ENCODE assay signal across 19 cellular contexts in the genomic region with DNA sequence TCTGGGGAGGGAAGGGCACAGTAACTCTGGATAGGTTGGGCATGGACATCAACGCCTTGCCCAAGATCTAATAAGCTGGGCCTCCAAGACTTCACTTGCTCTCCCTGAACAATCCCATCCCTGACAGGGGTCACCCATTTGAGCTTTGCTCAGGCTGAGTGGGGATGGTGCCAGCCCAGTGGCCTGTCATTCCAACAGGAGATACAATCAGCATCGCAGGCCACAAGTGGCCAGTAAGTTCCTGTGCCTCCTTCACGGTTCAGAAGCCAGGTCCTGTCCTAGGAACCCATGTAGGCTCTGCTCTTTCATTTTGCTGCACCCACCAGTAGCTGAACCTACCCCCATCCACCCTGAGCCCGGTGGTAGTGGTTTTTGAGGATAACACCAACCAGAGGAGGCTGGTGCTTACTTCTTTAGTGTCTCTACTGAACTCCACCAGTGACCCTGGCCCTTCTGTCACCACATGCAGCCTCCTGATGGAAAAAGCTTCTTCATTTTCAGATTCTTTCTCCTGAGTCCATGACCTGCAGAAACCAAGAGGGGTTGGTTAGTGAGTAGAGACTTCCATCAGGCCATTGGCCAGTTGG. TPM values are rescaled to one million over a fixed set of nuclear protein-coding genes. Genes with fewer than 3 reads are reported as not detected.
A peak's percentile ranks its signal among the peaks of the same experiment; 100 is the strongest.
DNase-seq lines count a peak whose midpoint lies in the region; ATAC-seq, FAIRE-seq and TF ChIP-seq lines count a peak whose summit lies in the region.
"Had no signal": no experiment of that assay in that cellular context is flagged by ENCODE, and none has a peak within 500 bp of the region (broad histone marks: within the 10 kb centered on the region; RNA-seq: fewer than 3 reads in every experiment).

No MANE protein-coding gene starts in this region.

- WGBS in IMR-90 (ENCODE audit: extremely low coverage in 2 of 2, insufficient read length in 1 of 2), 2 experiments = no CpG with 5 or more reads among the region's 4 CpGs
- WGBS in H1 (ENCODE audit: extremely low coverage in 1 of 2, insufficient coverage in 1 of 2, insufficient read length in 1 of 2, insufficient replicate concordance in 2 of 2, low coverage in 1 of 2, low lambda C conversion rate in 2 of 2, missing lambda C conversion rate in 1 of 2), 2 experiments = 89% methylated on average over 4 of the region's 4 CpGs; no CpG with 5 or more reads in 1 of the 2 experiments

- POLR2A ChIA-PET in IMR-90 (lab: Charles Lee; ENCODE audit: unreplicated experiment) = no interaction called here
- POLR2A ChIA-PET in H1 (lab: Charles Lee; ENCODE audit: partially characterized antibody) = interaction anchor here (1.2 to 2.1 kb wide), 2 partner anchors 9 to 13 kb away, joined by 4 to 8 read pairs; no protein-coding TSS in a partner anchor

- peak overlapping the region; percentile 49; the same call in 2 of the 3 replicates for H2BK15ac ChIP-seq in IMR-90 (ENCODE audit: low read depth, low read length)
- peak overlapping the region; percentile 22; the same call in 1 of the 2 replicates for H2BK15ac ChIP-seq in H1 (ENCODE audit: low read length)

- H3K27me3 Mint-ChIP-seq in natural killer cell treated with Interleukin-12 subunit alpha and Interleukin-12 subunit beta and Interleukin-15 and Interleukin-18, amount 100 ng/mL, for 72 hours = no peaks in the 10 kb centered on the region

- H3K27me3 ChIP-seq in IMR-90 (ENCODE audit: control insufficient read depth, insufficient read depth, low read length) = no peaks in the 10 kb centered on the region
- peaks cover 0 to 4% (median 2%) of the 10 kb centered on the region in 4 experiments; a peak in 4 of 7 replicates for H3K27me3 ChIP-seq in H1 (replicated peaks in 1 of 4; ENCODE audit: control insufficient read depth in 3 of 4, extremely low read depth in 1 of 4, insufficient read depth in 3 of 4, low read length in 3 of 4)

- no peak for TF ChIP-seq EP300 in H1 (IDR thresholded peaks at IDR 0.05; ENCODE audit: borderline replicate concordance in 1 of 2, low read depth in 2 of 2, low read length in 2 of 2)

- H4K20me1 ChIP-seq in IMR-90 (ENCODE audit: insufficient read depth, low read length) (no peaks in the 10 kb centered on the region; the same call in 1 of the 2 replicates), H1 (replicated peaks in 1 of 2; ENCODE audit: control insufficient read depth in 1 of 2, insufficient read depth in 2 of 2, low read length in 2 of 2) (no peaks in the 10 kb centered on the region)

- H2BK5ac ChIP-seq in IMR-90 (ENCODE audit: low read depth, low read length, poor library complexity, severe bottlenecking) (no peak overlapping the region), H1 (ENCODE audit: low read depth, low read length) (no peak overlapping the region)

- 0 out of 2 replicates have a peak overlapping the region, but pooled peaks have one; percentile 51 for H4K91ac ChIP-seq in IMR-90 (ENCODE audit: insufficient read depth, low read depth, low read length)
- H4K91ac ChIP-seq in H1 (replicated peaks; ENCODE audit: insufficient read length, low read length) = no peak overlapping the region

- no TSS peak for BruUV-seq in IMR-90 (replicated peaks; lab: Mats Ljungman, UMichigan)

- dilution Hi-C loops in IMR-90 (cut with HindIII; ENCODE audit: low sequenced_read_pairs, unreplicated experiment) = no loop called here

- H3K14ac ChIP-seq in IMR-90 (replicated peaks; ENCODE audit: low read depth, low read length) (peak overlapping the region; percentile 33), H1 (ENCODE audit: insufficient read length) (no peak overlapping the region)

- no peak for TF ChIP-seq POLR2A in IMR-90 (IDR thresholded peaks at IDR 0.05; ENCODE audit: low read depth, low read length)
- no peak for TF ChIP-seq POLR2A in H1 (IDR thresholded peaks at IDR 0.05; ENCODE audit: control extremely low read depth in 1 of 2, low read depth in 2 of 2, low read length in 2 of 2)

- H3K36me3 ChIP-seq in IMR-90 (ENCODE audit: control insufficient read depth, insufficient read depth, low read length) (no peaks in the 10 kb centered on the region), H1 (ENCODE audit: control insufficient read depth in 2 of 4, insufficient read depth in 4 of 4, low read length in 3 of 4) (no peaks in the 10 kb centered on the region)

- H2AK9ac ChIP-seq in IMR-90 (replicated peaks; ENCODE audit: low read depth, low read length, poor library complexity) = peak overlapping the region; percentile 56

- no peaks in the 10 kb centered on the region for H3K36me3 Mint-ChIP-seq in natural killer cell treated with Interleukin-12 subunit alpha and Interleukin-12 subunit beta and Interleukin-15 and Interleukin-18, amount 100 ng/mL, for 72 hours
- H3K36me3 Mint-ChIP-seq in stimulated activated effector memory CD8-positive, alpha-beta T cell treated with anti-CD3 and anti-CD28 coated beads, Interleukin-12 subunit alpha, Interleukin-12 subunit beta, amount 100 ng/mL, for 72 hours = no peaks in the 10 kb centered on the region
- H3K36me3 Mint-ChIP-seq: CD14-positive monocyte; CD8-positive, alpha-beta T cell had no signal

- 0 out of 2 replicates have a peak overlapping the region, but pooled peaks have one; percentile 24 for H3K23ac ChIP-seq in IMR-90 (ENCODE audit: low read depth, low read length)
- no peak overlapping the region for H3K23ac ChIP-seq in H1 (ENCODE audit: insufficient read length)

- H3K79me1 ChIP-seq in IMR-90 (ENCODE audit: low read depth in 1 of 2, low read length in 2 of 2) = no peaks in the 10 kb centered on the region
- H3K79me1 ChIP-seq in H1 (ENCODE audit: low read depth, low read length) = no peaks in the 10 kb centered on the region

- no peak overlapping the region for H4K8ac ChIP-seq in IMR-90 (ENCODE audit: low read depth in 2 of 2, low read length in 2 of 2)
- H4K8ac ChIP-seq in H1 (ENCODE audit: extremely low read depth, insufficient read depth, low read length) = no peak overlapping the region

- no peak overlapping the region for H2BK12ac ChIP-seq in H1 (ENCODE audit: low read depth, low read length)

- H3K4me1 ChIP-seq in IMR-90 (ENCODE audit: control insufficient read depth, insufficient read depth, low read length) (peaks cover 31% of the 10 kb centered on the region), H1 (replicated peaks in 1 of 4; ENCODE audit: control insufficient read depth in 3 of 4, insufficient read depth in 4 of 4, low read length in 3 of 4) (no peaks in the 10 kb centered on the region; a peak in 1 of 7 replicates)

- H3K4ac ChIP-seq in IMR-90 (ENCODE audit: low read depth, low read length) (peak overlapping the region; percentile 30), H1 (replicated peaks; ENCODE audit: insufficient read length, low read depth, low read length) (no peak overlapping the region)

- TF ChIP-seq CTCF in IMR-90 (conservative IDR thresholded peaks at IDR 0.05; ENCODE audit: low read depth, low read length) (no peak), H1 (IDR thresholded peaks at IDR 0.05; ENCODE audit: control extremely low read depth in 1 of 3, insufficient read depth in 1 of 3, low read depth in 1 of 3, low read length in 3 of 3) (no peak)

- H3K56ac ChIP-seq in IMR-90 (ENCODE audit: extremely low read depth, insufficient read depth, low read length) (no peak overlapping the region), H1 (replicated peaks; ENCODE audit: insufficient read length, low read depth, low read length) (no peak overlapping the region)

- 0 out of 2 replicates have a peak overlapping the region, but pooled peaks have one; percentile 8 for H4K5ac ChIP-seq in IMR-90 (ENCODE audit: low read depth, low read length)
- no peak overlapping the region for H4K5ac ChIP-seq in H1 (ENCODE audit: insufficient read length, low read depth, low read length)

- peak overlapping the region; percentile 77 for H2BK20ac ChIP-seq in IMR-90 (ENCODE audit: low read depth, low read length)
- no peak overlapping the region for H2BK20ac ChIP-seq in H1 (ENCODE audit: low read length)

- no peaks in the 10 kb centered on the region for H3K79me2 ChIP-seq in H1 (ENCODE audit: control insufficient read depth in 1 of 2, insufficient read depth in 2 of 2, low read length in 2 of 2)

- no peak overlapping the region for H3K27ac Mint-ChIP-seq in natural killer cell treated with Interleukin-12 subunit alpha and Interleukin-12 subunit beta and Interleukin-15 and Interleukin-18, amount 100 ng/mL, for 72 hours
- H3K27ac Mint-ChIP-seq in stimulated activated effector memory CD8-positive, alpha-beta T cell treated with anti-CD3 and anti-CD28 coated beads, Interleukin-12 subunit alpha, Interleukin-12 subunit beta, amount 100 ng/mL, for 72 hours = peak overlapping the region; percentile 76
- H3K27ac Mint-ChIP-seq: CD14-positive monocyte; CD8-positive, alpha-beta T cell had no signal

- H3K9me1 ChIP-seq in IMR-90 (ENCODE audit: insufficient read depth, low read length) = peaks cover 26% of the 10 kb centered on the region

- FAIRE-seq in H1 (lab: Jason Lieb, UNC) = no peak
- FAIRE-seq: A549, D721Med, H54 had no signal

- peak overlapping the region; percentile 66; the same call in 1 of the 2 replicates for H2AK5ac ChIP-seq in IMR-90 (ENCODE audit: low read depth, low read length)
- no peak overlapping the region for H2AK5ac ChIP-seq in H1 (ENCODE audit: low read depth, low read length)

- CTCF ChIA-PET in IMR-90 (lab: Yijun Ruan, JAX) = interaction anchor here (0.5 kb wide), 1 partner anchor 38 kb away, joined by 3 read pairs; no protein-coding TSS in a partner anchor
- CTCF ChIA-PET in H1 (lab: Charles Lee; ENCODE audit: partially characterized antibody) = interaction anchor here (0.6 to 11.3 kb wide), 5 partner anchors 9 to 151 kb away, joined by 4 to 93 read pairs (median 5); partner anchors contain the start of genes KCTD19 and LRRC36

- DNase-seq in IMR-90 (no peak), H1 (ENCODE audit: low read depth in 1 of 2, low spot score in 2 of 2) (no peak), NCI-H510A (lab: John Stamatoyannopoulos, UW) (no peak)
- DNase-seq in natural killer cell treated with Interleukin-12 subunit alpha and Interleukin-12 subunit beta and Interleukin-15 and Interleukin-18, amount 100 ng/mL, for 72 hours (ENCODE audit: low spot score) = peak; percentile 55
- DNase-seq in stimulated activated effector memory CD8-positive, alpha-beta T cell treated with anti-CD3 and anti-CD28 coated beads, Interleukin-12 subunit alpha, Interleukin-12 subunit beta, amount 100 ng/mL, for 72 hours (ENCODE audit: low spot score in 2 of 2) = no peak
- DNase-seq in stimulated activated CD4-positive, alpha-beta T cell treated with anti-CD3 and anti-CD28 coated beads, Interleukin-1b, Interleukin-23, amount 100 ng/mL, for 48 hours = no peak
- no peak for DNase-seq in stimulated activated CD8-positive, alpha-beta memory T cell treated with anti-CD3 and anti-CD28 coated beads, Interleukin-4, amount 100 ng/mL, for 48 hours
- DNase-seq: CD8-positive, alpha-beta T cell; COR-L47; DMS153; DND-41; GF-D8 had no signal

- intact Hi-C loops in IMR-90 (cut with micrococcal nuclease) = no loop called here

- in situ Hi-C loops in IMR-90 (cut with MboI; ENCODE audit: low sequenced_read_pairs) = no loop called here

- H2AFZ ChIP-seq in IMR-90 (replicated peaks; ENCODE audit: low read length, poor library complexity) (no peak overlapping the region), H1 (ENCODE audit: low read length) (no peak overlapping the region)

- H3K27ac ChIP-seq in IMR-90 (ENCODE audit: insufficient read depth, low read length) = no peak overlapping the region
- H3K27ac ChIP-seq in H1 (ENCODE audit: low read depth, low read length) = no peak overlapping the region
- H3K27ac ChIP-seq: A549 had no signal

- H3K4me3 ChIP-seq in IMR-90 (ENCODE audit: insufficient read depth, low read depth, low read length) = no peak overlapping the region
- H3K4me3 ChIP-seq in H1 (ENCODE audit: extremely low read depth in 1 of 4, insufficient read depth in 2 of 4, low read depth in 3 of 4, low read length in 4 of 4) = no peak overlapping the region
- H3K4me3 ChIP-seq: A549 had no signal

- no peaks in the 10 kb centered on the region for H3K23me2 ChIP-seq in H1 (ENCODE audit: low read depth, low read length)

- peaks cover 7 to 17% of the 10 kb centered on the region in 2 donors for H3K4me1 Mint-ChIP-seq in natural killer cell treated with Interleukin-12 subunit alpha and Interleukin-12 subunit beta and Interleukin-15 and Interleukin-18, amount 100 ng/mL, for 72 hours (ENCODE audit: low read depth in 2 of 2)
- H3K4me1 Mint-ChIP-seq in stimulated activated effector memory CD8-positive, alpha-beta T cell treated with anti-CD3 and anti-CD28 coated beads, Interleukin-12 subunit alpha, Interleukin-12 subunit beta, amount 100 ng/mL, for 72 hours = peaks cover 30% of the 10 kb centered on the region
- H3K4me1 Mint-ChIP-seq: CD14-positive monocyte had no signal

- no peak overlapping the region for H3K9ac ChIP-seq in IMR-90 (ENCODE audit: low read depth, low read length)
- H3K9ac ChIP-seq in H1 (replicated peaks in 1 of 4; ENCODE audit: extremely low read depth in 1 of 4, low read depth in 3 of 4, low read length in 3 of 4) = no peak overlapping the region

- no peak overlapping the region for H3K4me3 Mint-ChIP-seq in natural killer cell treated with Interleukin-12 subunit alpha and Interleukin-12 subunit beta and Interleukin-15 and Interleukin-18, amount 100 ng/mL, for 72 hours
- no peak overlapping the region for H3K4me3 Mint-ChIP-seq in stimulated activated effector memory CD8-positive, alpha-beta T cell treated with anti-CD3 and anti-CD28 coated beads, Interleukin-12 subunit alpha, Interleukin-12 subunit beta, amount 100 ng/mL, for 72 hours
- H3K4me3 Mint-ChIP-seq: CD14-positive monocyte; CD8-positive, alpha-beta T cell had no signal

- H2BK120ac ChIP-seq in IMR-90 (ENCODE audit: low read depth, low read length) (peak overlapping the region; percentile 0), H1 (replicated peaks; ENCODE audit: low read depth, low read length) (no peak overlapping the region)

- ATAC-seq in IMR-90 (ENCODE audit: low read depth) = no peak
- ATAC-seq in natural killer cell treated with Interleukin-12 subunit alpha and Interleukin-12 subunit beta and Interleukin-15 and Interleukin-18, amount 100 ng/mL, for 72 hours = no peak
- no peak for ATAC-seq in stimulated activated effector memory CD8-positive, alpha-beta T cell treated with anti-CD3 and anti-CD28 coated beads, Interleukin-12 subunit alpha, Interleukin-12 subunit beta, amount 100 ng/mL, for 72 hours
- ATAC-seq: A549; CD8-positive, alpha-beta T cell; HCT116 had no signal

- no peak for TF ChIP-seq RAD21 in IMR-90 (IDR thresholded peaks at IDR 0.05; ENCODE audit: low read length)
- TF ChIP-seq RAD21 in H1 (IDR thresholded peaks at IDR 0.05 in 1 of 2, conservative IDR thresholded peaks at IDR 0.05 in 1 of 2; ENCODE audit: low read depth in 2 of 2, low read length in 2 of 2) = no peak

- H3K18ac ChIP-seq in IMR-90 (ENCODE audit: low read depth, low read length) (peak overlapping the region; percentile 19; the same call in 1 of the 2 replicates), H1 (ENCODE audit: extremely low read depth, low read length) (no peak overlapping the region)

- H3K4me2 ChIP-seq in IMR-90 (ENCODE audit: low read depth, low read length) (no peak overlapping the region), H1 (ENCODE audit: insufficient read depth in 1 of 2, low read depth in 2 of 2, low read length in 2 of 2) (no peak overlapping the region)
- H3K4me2 ChIP-seq: A549 had no signal

- no peaks in the 10 kb centered on the region for H3K9me3 ChIP-seq in IMR-90 (ENCODE audit: control insufficient read depth, insufficient read depth, low read length)
- H3K9me3 ChIP-seq in H1 (ENCODE audit: insufficient read depth in 2 of 2, low read depth in 1 of 2, low read length in 1 of 2) = no peaks in the 10 kb centered on the region
- H3K9me3 ChIP-seq: A549 had no signal

- H3K9me3 Mint-ChIP-seq in natural killer cell treated with Interleukin-12 subunit alpha and Interleukin-12 subunit beta and Interleukin-15 and Interleukin-18, amount 100 ng/mL, for 72 hours = no peaks in the 10 kb centered on the region
- no peaks in the 10 kb centered on the region for H3K9me3 Mint-ChIP-seq in stimulated activated effector memory CD8-positive, alpha-beta T cell treated with anti-CD3 and anti-CD28 coated beads, Interleukin-12 subunit alpha, Interleukin-12 subunit beta, amount 100 ng/mL, for 72 hours
- H3K9me3 Mint-ChIP-seq: CD14-positive monocyte; CD8-positive, alpha-beta T cell had no signal

RNA-seq across cellular contexts. Expression of gene PLEKHG4, which starts 14.9 kb away (rescaled TPM):
- total RNA-seq in IMR-90 (2012; rRNA removed) = 8.3 and 14.0 TPM in 2 replicates
- 50.7 and 56.8 TPM in 2 replicates for polyA plus RNA-seq in IMR-90 (2012; rRNA removed)
- 15.6 and 26.1 TPM in 2 replicates for polyA plus RNA-seq in IMR-90 (2012; cell fraction: cytosol; rRNA removed)
- polyA plus RNA-seq in IMR-90 (2012; cell fraction: nucleus; rRNA removed; ENCODE audit: low replicate concordance) = 214 and 556 TPM in 2 replicates
- total RNA-seq in H1 (2021; fragmentation: NEBNext Ultra II Directional; extraction: Animal tissue kit (Norgen Biotek cat#: 25700)) = 7.4 and 7.7 TPM in 2 replicates
- 11.1 and 19.8 TPM in 2 replicates for polyA plus RNA-seq in H1 (2011; rRNA removed)
- polyA plus RNA-seq in H1 (2011; cell fraction: cytosol; rRNA removed) = 11.0 TPM
- 51.8 TPM for polyA plus RNA-seq in H1 (2011; cell fraction: nucleus; rRNA removed)
- polyA plus RNA-seq in H1 (2012, experiment 1 of 2) = 5.7 to 10.4 TPM (median 7.0 TPM) in 4 replicates
- polyA plus RNA-seq in H1 (2012, experiment 2 of 2) = 6.4 TPM
- polyA plus RNA-seq in H1 (2013, experiment 1 of 2) = 6.1 TPM
- polyA plus RNA-seq in H1 (2013, experiment 2 of 2) = 4.0 TPM
- polyA minus RNA-seq in H1 (2011; rRNA and poly(A)+ RNA removed) = 6.4 and 9.0 TPM in 2 replicates
- 17.0 TPM for polyA minus RNA-seq in H1 (2011; cell fraction: cytosol; rRNA and poly(A)+ RNA removed)
- 8.1 TPM for polyA minus RNA-seq in H1 (2011; cell fraction: nucleus; rRNA and poly(A)+ RNA removed)
- total RNA-seq in natural killer cell treated with Interleukin-12 subunit alpha and Interleukin-12 subunit beta and Interleukin-15 and Interleukin-18, amount 100 ng/mL, for 72 hours = 1 to 10 TPM; 5.8 to 8.7 TPM

RNA-seq across cellular contexts. Expression of gene KCTD19, which starts 32.3 kb away (rescaled TPM):
- under 0.01 TPM in 1 of 2 replicates, not detected in the other for total RNA-seq in IMR-90 (2012; rRNA removed)
- polyA plus RNA-seq in IMR-90 (2012; rRNA removed) = 0.07 and 0.36 TPM in 2 replicates
- polyA plus RNA-seq in IMR-90 (2012; cell fraction: cytosol; rRNA removed) = 0.14 TPM in 1 of 2 replicates, not detected in the other
- 0.59 and 1.5 TPM in 2 replicates for polyA plus RNA-seq in IMR-90 (2012; cell fraction: nucleus; rRNA removed; ENCODE audit: low replicate concordance)
- total RNA-seq in H1 (2021; fragmentation: NEBNext Ultra II Directional; extraction: Animal tissue kit (Norgen Biotek cat#: 25700)) = 0.06 and 0.63 TPM in 2 replicates
- polyA plus RNA-seq in H1 (2011; rRNA removed) = 0.24 and 0.47 TPM in 2 replicates
- 0.37 TPM for polyA plus RNA-seq in H1 (2011; cell fraction: cytosol; rRNA removed)
- 1.0 TPM for polyA plus RNA-seq in H1 (2011; cell fraction: nucleus; rRNA removed)
- polyA plus RNA-seq in H1 (2012, experiment 1 of 2) = 0.23 to 0.84 TPM (median 0.54 TPM) in 4 replicates
- polyA plus RNA-seq in H1 (2012, experiment 2 of 2) = not detected
- polyA plus RNA-seq in H1 (2013, experiment 1 of 2) = 0.20 TPM
- 0.53 TPM for polyA plus RNA-seq in H1 (2013, experiment 2 of 2)
- polyA minus RNA-seq in H1 (2011; rRNA and poly(A)+ RNA removed) = 0.49 and 1.7 TPM in 2 replicates
- polyA minus RNA-seq in H1 (2011; cell fraction: cytosol; rRNA and poly(A)+ RNA removed) = not detected
- 0.20 TPM for polyA minus RNA-seq in H1 (2011; cell fraction: nucleus; rRNA and poly(A)+ RNA removed)
- under 1 TPM in 1 of 2 donors, not detected in 1; 0.67 TPM for total RNA-seq in natural killer cell treated with Interleukin-12 subunit alpha and Interleukin-12 subunit beta and Interleukin-15 and Interleukin-18, amount 100 ng/mL, for 72 hours
- total RNA-seq: CD8-positive, alpha-beta T cell; HT1080 had no signal
- polyA plus RNA-seq: CD14-positive monocyte had no signal

RNA-seq across cellular contexts. Expression of gene LRRC36, which starts 32.4 kb away (rescaled TPM):
- total RNA-seq in IMR-90 (2012; rRNA removed) = 0.18 TPM in 1 of 2 replicates, not detected in the other
- polyA plus RNA-seq in IMR-90 (2012; rRNA removed) (0.20 and 0.29 TPM in 2 replicates), H1 (2011; rRNA removed) (0.09 and 0.15 TPM in 2 replicates)
- 0.04 and 0.08 TPM in 2 replicates for polyA plus RNA-seq in IMR-90 (2012; cell fraction: cytosol; rRNA removed)
- 0.46 and 2.3 TPM in 2 replicates for polyA plus RNA-seq in IMR-90 (2012; cell fraction: nucleus; rRNA removed; ENCODE audit: low replicate concordance)
- 0.44 TPM in 1 of 2 replicates, not detected in the other for total RNA-seq in H1 (2021; fragmentation: NEBNext Ultra II Directional; extraction: Animal tissue kit (Norgen Biotek cat#: 25700))
- 0.36 TPM for polyA plus RNA-seq in H1 (2011; cell fraction: cytosol; rRNA removed)
- polyA plus RNA-seq in H1 (2011; cell fraction: nucleus; rRNA removed) = 0.21 TPM
- 0.17 to 0.23 TPM (median 0.22 TPM) in 3 of 4 replicates, not detected in the other for polyA plus RNA-seq in H1 (2012, experiment 1 of 2)
- 0.16 TPM for polyA plus RNA-seq in H1 (2012, experiment 2 of 2)
- polyA plus RNA-seq in H1 (2013, experiment 1 of 2) = 0.08 TPM
- polyA plus RNA-seq in H1 (2013, experiment 2 of 2) = 0.04 TPM
- 0.16 TPM in 1 of 2 replicates, not detected in the other for polyA minus RNA-seq in H1 (2011; rRNA and poly(A)+ RNA removed)
- not detected for polyA minus RNA-seq in H1 (2011; cell fraction: cytosol; rRNA and poly(A)+ RNA removed)
- polyA minus RNA-seq in H1 (2011; cell fraction: nucleus; rRNA and poly(A)+ RNA removed) = not detected
- total RNA-seq in natural killer cell treated with Interleukin-12 subunit alpha and Interleukin-12 subunit beta and Interleukin-15 and Interleukin-18, amount 100 ng/mL, for 72 hours = under 1 TPM in 1 of 2 donors, not detected in 1; 0.61 TPM
- total RNA-seq: CD8-positive, alpha-beta T cell; HT1080 had no signal
- polyA plus RNA-seq: BJ had no signal

RNA-seq across cellular contexts. Expression of gene SLC9A5, which starts 45.5 kb away (rescaled TPM):
- total RNA-seq in IMR-90 (2012; rRNA removed) = 1.8 and 2.5 TPM in 2 replicates
- polyA plus RNA-seq in IMR-90 (2012; rRNA removed) (5.4 and 5.7 TPM in 2 replicates), H1 (2011; rRNA removed) (8.6 and 11.6 TPM in 2 replicates)
- polyA plus RNA-seq in IMR-90 (2012; cell fraction: cytosol; rRNA removed) = 2.5 and 4.1 TPM in 2 replicates
- polyA plus RNA-seq in IMR-90 (2012; cell fraction: nucleus; rRNA removed; ENCODE audit: low replicate concordance) = 56.1 and 64.8 TPM in 2 replicates
- 7.9 and 8.5 TPM in 2 replicates for total RNA-seq in H1 (2021; fragmentation: NEBNext Ultra II Directional; extraction: Animal tissue kit (Norgen Biotek cat#: 25700))
- 11.7 TPM for polyA plus RNA-seq in H1 (2011; cell fraction: cytosol; rRNA removed)
- polyA plus RNA-seq in H1 (2011; cell fraction: nucleus; rRNA removed) = 63.5 TPM
- 7.6 to 12.3 TPM (median 10.6 TPM) in 4 replicates for polyA plus RNA-seq in H1 (2012, experiment 1 of 2)
- polyA plus RNA-seq in H1 (2012, experiment 2 of 2) = 4.7 TPM
- polyA plus RNA-seq in H1 (2013, experiment 1 of 2) = 5.2 TPM
- polyA plus RNA-seq in H1 (2013, experiment 2 of 2) = 5.2 TPM
- polyA minus RNA-seq in H1 (2011; rRNA and poly(A)+ RNA removed) = 6.3 and 6.7 TPM in 2 replicates
- polyA minus RNA-seq in H1 (2011; cell fraction: cytosol; rRNA and poly(A)+ RNA removed) = 3.6 TPM
- 12.6 TPM for polyA minus RNA-seq in H1 (2011; cell fraction: nucleus; rRNA and poly(A)+ RNA removed)
- total RNA-seq in natural killer cell treated with Interleukin-12 subunit alpha and Interleukin-12 subunit beta and Interleukin-15 and Interleukin-18, amount 100 ng/mL, for 72 hours = 1 to 10 TPM; 1.4 to 5.9 TPM
- polyA plus RNA-seq: CD14-positive monocyte had no signal

RNA-seq across cellular contexts. Expression of gene FHOD1, which starts 47.0 kb away (rescaled TPM):
- 13.1 and 13.8 TPM in 2 replicates for total RNA-seq in IMR-90 (2012; rRNA removed)
- 64.0 and 71.4 TPM in 2 replicates for polyA plus RNA-seq in IMR-90 (2012; rRNA removed)
- 41.0 and 42.3 TPM in 2 replicates for polyA plus RNA-seq in IMR-90 (2012; cell fraction: cytosol; rRNA removed)
- polyA plus RNA-seq in IMR-90 (2012; cell fraction: nucleus; rRNA removed; ENCODE audit: low replicate concordance) = 260 and 582 TPM in 2 replicates
- total RNA-seq in H1 (2021; fragmentation: NEBNext Ultra II Directional; extraction: Animal tissue kit (Norgen Biotek cat#: 25700)) = 55.4 and 60.7 TPM in 2 replicates
- polyA plus RNA-seq in H1 (2011; rRNA removed) = 31.3 and 49.1 TPM in 2 replicates
- polyA plus RNA-seq in H1 (2011; cell fraction: cytosol; rRNA removed) = 37.0 TPM
- polyA plus RNA-seq in H1 (2011; cell fraction: nucleus; rRNA removed) = 265 TPM
- 61.4 to 64.9 TPM (median 62.6 TPM) in 4 replicates for polyA plus RNA-seq in H1 (2012, experiment 1 of 2)
- 45.5 TPM for polyA plus RNA-seq in H1 (2012, experiment 2 of 2)
- 52.4 TPM for polyA plus RNA-seq in H1 (2013, experiment 1 of 2)
- 54.1 TPM for polyA plus RNA-seq in H1 (2013, experiment 2 of 2)
- polyA minus RNA-seq in H1 (2011; rRNA and poly(A)+ RNA removed) = 16.5 and 38.8 TPM in 2 replicates
- 17.6 TPM for polyA minus RNA-seq in H1 (2011; cell fraction: cytosol; rRNA and poly(A)+ RNA removed)
- polyA minus RNA-seq in H1 (2011; cell fraction: nucleus; rRNA and poly(A)+ RNA removed) = 47.7 TPM
- 100 to 1,000 TPM; 156 to 160 TPM for total RNA-seq in natural killer cell treated with Interleukin-12 subunit alpha and Interleukin-12 subunit beta and Interleukin-15 and Interleukin-18, amount 100 ng/mL, for 72 hours
